Comparison of ENCODE assay signal across 8 cellular contexts in genomic region chr2:218959141-218959731, GRCh38. TPM values are rescaled to one million over a fixed set of nuclear protein-coding genes. Genes with fewer than 3 reads are reported as not detected.
DNase-seq lines count a peak whose midpoint lies in the region; ATAC-seq and TF ChIP-seq lines count a peak whose summit lies in the region.

CDK5R2 (plus strand) TSS chr2:218959666; CDS start chr2:218959821, 155 bp downstream.

- H4K20me1 ChIP-seq in osteoblast (ENCODE audit: insufficient read depth, low read length), result no peaks in the 10 kb centered on the region

- intact Hi-C loops in tibial artery (cut with DNase I; ENCODE audit: low total_unique reads), result no loop called here

- H2AFZ ChIP-seq in osteoblast (ENCODE audit: low read length), result no peak within 1 kb of the TSS

- H3K4me1 ChIP-seq in osteoblast (ENCODE audit: insufficient read depth, low read length) (no peaks in the 10 kb centered on the region), tibial artery (peaks cover 0 to 30% (median 16%) of the 10 kb centered on the region in 4 donors)

- peaks cover 73% of the 10 kb centered on the region for H3K27me3 ChIP-seq in osteoblast (ENCODE audit: insufficient read depth, low read length)
- H3K27me3 ChIP-seq in tibial artery, result peaks cover 4 to 88% of the 10 kb centered on the region in 2 donors

- no peaks in the 10 kb centered on the region for H3K9me3 Mint-ChIP-seq in activated naive CD4-positive, alpha-beta T cell treated with anti-CD3 and anti-CD28 coated beads, Interleukin-2, amount 10 ng/mL, durations not matched to agents 7 days and 5 days

- no peak within 1 kb of the TSS for H3K27ac ChIP-seq in osteoblast (ENCODE audit: low read depth, low read length)
- H3K27ac ChIP-seq in tibial artery, result no peak within 1 kb of the TSS

- CTCF ChIA-PET in activated naive CD4-positive, alpha-beta T cell treated with anti-CD3 and anti-CD28 coated beads, Interleukin-2, amount 10 ng/mL, durations not matched to agents 7 days and 5 days (lab: Charles Lee), result interaction anchor here (1.4 to 2.8 kb wide), 3 partner anchors 17 to 82 kb away, joined by 4 to 10 read pairs (median 9); no protein-coding TSS in a partner anchor

- DNase-seq in Daoy (ENCODE audit: low read depth) (peak; percentile 94), germinal center (ENCODE audit: low spot score) (peak; percentile 99), osteoblast (ENCODE audit: insufficient read length, low spot score, missing footprints) (peak; percentile 99), tibial artery (no peak)
- peak; percentile 92 for DNase-seq in Jurkat, Clone E6-1 (ENCODE audit: low read depth, low spot score)
- peak; percentile 59 for DNase-seq in activated naive CD4-positive, alpha-beta T cell treated with anti-CD3 and anti-CD28 coated beads, Interleukin-2, amount 10 ng/mL, durations not matched to agents 7 days and 5 days

- no peaks in the 10 kb centered on the region for H3K79me2 ChIP-seq in osteoblast (ENCODE audit: insufficient read depth, low read length)

- TF ChIP-seq CTCF in osteoblast (IDR thresholded peaks at IDR 0.05; ENCODE audit: extremely low read depth, low read depth, low read length) (no peak), tibial artery (IDR thresholded peaks at IDR 0.05) (no peak)

- H3K4me3 Mint-ChIP-seq in activated naive CD4-positive, alpha-beta T cell treated with anti-CD3 and anti-CD28 coated beads, Interleukin-2, amount 10 ng/mL, durations not matched to agents 7 days and 5 days, result peak within 1 kb of the TSS; percentile 19

- H3K4me2 ChIP-seq in osteoblast (ENCODE audit: insufficient read depth, low read length), result peak within 1 kb of the TSS; percentile 51

- no peaks in the 10 kb centered on the region for H3K36me3 ChIP-seq in osteoblast (ENCODE audit: insufficient read depth, low read length)
- no peaks in the 10 kb centered on the region for H3K36me3 ChIP-seq in tibial artery

- peaks cover 7% of the 10 kb centered on the region for H3K4me1 Mint-ChIP-seq in activated naive CD4-positive, alpha-beta T cell treated with anti-CD3 and anti-CD28 coated beads, Interleukin-2, amount 10 ng/mL, durations not matched to agents 7 days and 5 days

- peak; percentile 94 for ATAC-seq in GM21737 (IDR thresholded peaks at IDR 0.05; ENCODE audit: unreplicated experiment)

- no peaks in the 10 kb centered on the region for H3K36me3 Mint-ChIP-seq in activated naive CD4-positive, alpha-beta T cell treated with anti-CD3 and anti-CD28 coated beads, Interleukin-2, amount 10 ng/mL, durations not matched to agents 7 days and 5 days

- peaks cover 100% of the 10 kb centered on the region for H3K27me3 Mint-ChIP-seq in activated naive CD4-positive, alpha-beta T cell treated with anti-CD3 and anti-CD28 coated beads, Interleukin-2, amount 10 ng/mL, durations not matched to agents 7 days and 5 days

- H3K9me3 ChIP-seq in osteoblast (ENCODE audit: low read depth, low read length) (no peaks in the 10 kb centered on the region), tibial artery (no peaks in the 10 kb centered on the region)

- peak within 1 kb of the TSS; percentile 81 for H3K4me3 ChIP-seq in Jurkat, Clone E6-1 (ENCODE audit: low read length)
- H3K4me3 ChIP-seq in osteoblast (ENCODE audit: insufficient read depth, low read length) (peak within 1 kb of the TSS; percentile 33), tibial artery (peak within 1 kb of the TSS; percentile 22 to 39)

- H3K27ac Mint-ChIP-seq in activated naive CD4-positive, alpha-beta T cell treated with anti-CD3 and anti-CD28 coated beads, Interleukin-2, amount 10 ng/mL, durations not matched to agents 7 days and 5 days, result peak within 1 kb of the TSS; percentile 65

TF ChIP-seq in PFSK-1, 5 proteins besides CTCF, POLR2A, EP300 and RAD21:
- 0 out of 2 replicates have a peak, but pooled peaks have one; percentile 49 for TF ChIP-seq TAF1 (IDR thresholded peaks at IDR 0.05; ENCODE audit: borderline replicate concordance, insufficient read depth, low read length)
- peak; percentile 72 for TF ChIP-seq POLR2AphosphoS5 (IDR thresholded peaks at IDR 0.05; ENCODE audit: low read depth, low read length)
- peak; percentile 26 for TF ChIP-seq FOXP2 (optimal IDR thresholded peaks at IDR 0.05; ENCODE audit: borderline replicate concordance, extremely low read depth, extremely low read length, insufficient read depth)
- no peak; a peak in 1 of 4 replicates for TF ChIP-seq REST (IDR thresholded peaks at IDR 0.05; ENCODE audit: insufficient read depth in 1 of 2, low read depth in 2 of 2, low read length in 2 of 2)
- no peak for TF ChIP-seq SIN3A (IDR thresholded peaks at IDR 0.05; ENCODE audit: borderline replicate concordance, insufficient read depth, low read length)

RNA-seq across cellular contexts. Expression of gene CDK5R2, which starts in this region (rescaled TPM):
- total RNA-seq in Daoy (2014; rRNA removed; shearing (Covaris generic)), result 0.06 TPM in 1 of 2 replicates, not detected in the other
- 2.4 TPM for polyA plus RNA-seq in Jurkat, Clone E6-1 (2012; ENCODE audit: insufficient read depth, insufficient read length)
- polyA plus RNA-seq in PFSK-1 (2012; ENCODE audit: insufficient read length, low read depth), result 2.5 TPM
- not detected in 2 replicates for total RNA-seq in osteoblast

Comparison
In these comparisons a context has a peak if more than half of its experiments do, and no peak if none do; other contexts are left out.
1. Peak in DNase-seq in Daoy; RNA of the gene not detected or under 1 TPM.
2. Peak in DNase-seq, H3K4me3 ChIP-seq and H3K4me2 ChIP-seq in osteoblast; RNA of the gene not detected or under 1 TPM.
3. DNase-seq: peak in Jurkat, Clone E6-1 (single experiment), activated naive CD4-positive, alpha-beta T cell treated with anti-CD3 and anti-CD28 coated beads, Interleukin-2, amount 10 ng/mL, durations not matched to agents 7 days and 5 days (single experiment) and germinal center (single experiment); none in tibial artery (0 of 2).
4. H3K4me3 ChIP-seq: peak in every context shown above with its lines; median percentile 81 in Jurkat, Clone E6-1; 33 in osteoblast; 30 in tibial artery.